ENCODE assay signal across 9 cellular contexts in genomic region chr20:49983123-49983847, GRCh38. TPM values are rescaled to one million over a fixed set of nuclear protein-coding genes. Genes with fewer than 3 reads are reported as not detected.
A peak's percentile ranks its signal among the peaks of the same experiment; 100 is the strongest.
DNase-seq lines count a peak whose midpoint lies in the region; ATAC-seq, FAIRE-seq and TF ChIP-seq lines count a peak whose summit lies in the region.
"Had no signal": no experiment of that assay in that cellular context is flagged by ENCODE, and none has a peak within 500 bp of the region (broad histone marks: within the 10 kb centered on the region; RNA-seq: fewer than 3 reads in every experiment).

No MANE protein-coding gene starts in this region.

- TF ChIP-seq CTCF in heart right ventricle (IDR thresholded peaks at IDR 0.05) (no peak), K562 (IDR thresholded peaks at IDR 0.05 in 2 of 3, conservative IDR thresholded peaks at IDR 0.05 in 1 of 3; ENCODE audit: insufficient read depth in 2 of 3, low read depth in 1 of 3, low read length in 3 of 3) (no peak)

- H3K9ac ChIP-seq in K562 (ENCODE audit: insufficient read depth in 1 of 2, low read depth in 2 of 2, low read length in 2 of 2) (peak overlapping the region; percentile 95 to 99), mesenchymal stem cell (ENCODE audit: low read length) (peak overlapping the region; percentile 87)

- peak overlapping the region; percentile 26 to 81 for H3K4ac ChIP-seq in mesenchymal stem cell (ENCODE audit: low read depth in 1 of 2, low read length in 2 of 2)

- no peak; the same call in 1 of the 2 replicates for TF ChIP-seq POLR2A in K562 (conservative IDR thresholded peaks at IDR 0.05)

- H4K20me1 ChIP-seq in K562 (replicated peaks; ENCODE audit: control insufficient read depth, insufficient read depth, low read length) = no peaks in the 10 kb centered on the region; the same call in 1 of the 2 replicates

- peaks cover 50% of the 10 kb centered on the region for H3K79me2 ChIP-seq in K562 (ENCODE audit: control insufficient read depth, insufficient read depth, low read length)

- no peak overlapping the region for H2AK5ac ChIP-seq in mesenchymal stem cell (ENCODE audit: low read length, severe bottlenecking)

- peak overlapping the region; percentile 98 for H3K4me2 ChIP-seq in K562 (ENCODE audit: insufficient read depth, low read length)
- peak overlapping the region; percentile 80 for H3K4me2 ChIP-seq in mesenchymal stem cell (ENCODE audit: low read length, poor library complexity, severe bottlenecking)

- CTCF ChIA-PET in K562 (lab: Yijun Ruan, JAX; ENCODE audit: low intra/inter-chr PET ratio) = interaction anchor here (0.7 to 8.4 kb wide), 4 partner anchors 68 to 705 kb away, joined by 3 to 100 read pairs (median 4); partner anchors contain the start of gene ZNFX1

- intact Hi-C loops in heart right ventricle (cut with DNase I) = loop anchor here in 6 of 10 donors (2.0 to 5.0 kb wide), 3 partner anchors 88 to 189 kb away; no protein-coding TSS in a partner anchor
- intact Hi-C loops in cardiac septum (cut with DNase I) = loop anchor here (5.0 kb wide), 1 partner anchor 189 kb away; no protein-coding TSS in a partner anchor
- intact Hi-C loops in K562 (cut with micrococcal nuclease) = loop anchor here (10.0 kb wide), 1 partner anchor 482 kb away; no protein-coding TSS in a partner anchor

- TF ChIP-seq EP300 in K562 (IDR thresholded peaks at IDR 0.05; ENCODE audit: low read length) = no peak

- H3K18ac ChIP-seq in mesenchymal stem cell (ENCODE audit: low read depth in 1 of 2, low read length in 2 of 2) = peak overlapping the region; percentile 82 to 94

- FAIRE-seq in K562 (lab: Jason Lieb, UNC) = no peak

- H3K14ac ChIP-seq in mesenchymal stem cell (ENCODE audit: low read length in 2 of 2) = peak overlapping the region in 1 of 2 experiments; percentile 95

- BruUV-seq in K562 (replicated peaks; lab: Mats Ljungman, UMichigan) = no TSS peak

- H3K27me3 ChIP-seq in heart right ventricle (peaks cover 0 to 10% (median 0%) of the 10 kb centered on the region in 7 donors), K562 (ENCODE audit: control insufficient read depth in 2 of 2, insufficient read depth in 2 of 2, low read length in 2 of 2) (no peaks in the 10 kb centered on the region), mesenchymal stem cell (ENCODE audit: control insufficient read depth in 1 of 2, insufficient read depth in 1 of 2, low read length in 2 of 2) (peaks cover 0 to 5% of the 10 kb centered on the region in 2 experiments)

- peak overlapping the region; percentile 52 for H2BK15ac ChIP-seq in mesenchymal stem cell (ENCODE audit: low read depth, poor library complexity, severe bottlenecking)

- no peak overlapping the region for H2BK120ac ChIP-seq in mesenchymal stem cell (ENCODE audit: low read depth, low read length)

- peak overlapping the region in 9 of 10 donors; percentile 66 to 88 (median 80) for H3K27ac ChIP-seq in heart right ventricle
- H3K27ac ChIP-seq in K562 (ENCODE audit: extremely low read depth, low read depth, low read length) = peak overlapping the region; percentile 86
- H3K27ac ChIP-seq in mesenchymal stem cell (ENCODE audit: low read length, poor library complexity, severe bottlenecking) = no peak overlapping the region
- no peak overlapping the region for H3K27ac ChIP-seq in urinary bladder (ENCODE audit: low read depth)
- H3K27ac ChIP-seq: neutrophil had no signal

- H3K9me3 ChIP-seq in heart right ventricle (no peaks in the 10 kb centered on the region), K562 (replicated peaks; ENCODE audit: control insufficient read depth, insufficient read depth, low read depth, low read length) (no peaks in the 10 kb centered on the region), mesenchymal stem cell (ENCODE audit: control insufficient read depth, low read length) (no peaks in the 10 kb centered on the region)
- H3K9me3 ChIP-seq: neutrophil had no signal

- H3K23ac ChIP-seq in mesenchymal stem cell (ENCODE audit: low read length in 2 of 2) = peak overlapping the region in 1 of 2 experiments; percentile 91

- H4K91ac ChIP-seq in mesenchymal stem cell (ENCODE audit: low read length) = peak overlapping the region; percentile 88

- peak overlapping the region in 1 of 2 experiments; percentile 21 for H2BK12ac ChIP-seq in mesenchymal stem cell (ENCODE audit: low read length in 2 of 2)

- WGBS in heart right ventricle, 2 donors = 24 to 27% methylated on average over 24 of the region's 24 CpGs
- WGBS in K562 (ENCODE audit: insufficient coverage, low coverage, missing lambda C conversion rate) = 9% methylated on average over 20 of the region's 24 CpGs
- WGBS in mesenchymal stem cell = 3% methylated on average over 21 of the region's 24 CpGs
- 16% methylated on average over 24 of the region's 24 CpGs for WGBS in urinary bladder

- H3K4me3 ChIP-seq in heart right ventricle (peak overlapping the region; percentile 36 to 75 (median 63)), K562 (peak overlapping the region; percentile 92), mesenchymal stem cell (ENCODE audit: insufficient read depth in 1 of 2, low read depth in 1 of 2, low read length in 2 of 2) (peak overlapping the region; percentile 69 to 85), urinary bladder (ENCODE audit: low read depth, low read length) (peak overlapping the region; percentile 49)

- TF ChIP-seq RAD21 in K562 (CRISPR knock-in tag; conservative IDR thresholded peaks at IDR 0.05 in 1 of 2, IDR thresholded peaks at IDR 0.05 in 1 of 2) = peak in 1 of 2 experiments; percentile 2; a peak in 2 of 4 replicates

- POLR2A ChIA-PET in K562 (lab: Yijun Ruan, JAX) = interaction anchor here (0.6 to 5.4 kb wide), 31 partner anchors 10 to 535 kb away, joined by 3 to 74 read pairs (median 4); partner anchors contain the start of genes CEBPB and RNF114

- peak overlapping the region; percentile 75 for H2AFZ ChIP-seq in K562 (ENCODE audit: low read depth, low read length)
- H2AFZ ChIP-seq in mesenchymal stem cell (ENCODE audit: low read depth, low read length) = no peak overlapping the region

- H4K8ac ChIP-seq in mesenchymal stem cell (ENCODE audit: low read length) = no peak overlapping the region

- DNase-seq in heart right ventricle (no peak), cardiac septum (ENCODE audit: low spot score) (no peak), K562 (ENCODE audit: extremely low read depth in 1 of 4, low spot score in 3 of 4) (peak in 2 of 4 experiments; percentile 70 to 73), mesenchymal stem cell (no peak)
- DNase-seq in stimulated activated CD8-positive, alpha-beta memory T cell treated with anti-CD3 and anti-CD28 coated beads, Interleukin-4, amount 100 ng/mL, for 48 hours = no peak

- H3K9me1 ChIP-seq in K562 (ENCODE audit: control insufficient read depth, insufficient read depth, low read length) = peaks cover 8% of the 10 kb centered on the region

- H3K4me1 ChIP-seq in heart right ventricle (peaks cover 18 to 74% (median 63%) of the 10 kb centered on the region in 9 donors), K562 (replicated peaks in 1 of 2; ENCODE audit: control insufficient read depth in 2 of 2, insufficient read depth in 2 of 2, low read length in 2 of 2) (peaks cover 70% of the 10 kb centered on the region in 2 experiments), mesenchymal stem cell (ENCODE audit: control insufficient read depth, insufficient read depth, low read depth, low read length) (peaks cover 53% of the 10 kb centered on the region), urinary bladder (ENCODE audit: insufficient read depth) (no peaks in the 10 kb centered on the region)

- H3K36me3 ChIP-seq in heart right ventricle = peaks cover 0 to 40% (median 0%) of the 10 kb centered on the region in 9 donors
- peaks cover 47% of the 10 kb centered on the region; the same call in 2 of the 3 replicates for H3K36me3 ChIP-seq in K562 (ENCODE audit: control insufficient read depth, insufficient read depth, low read length)
- H3K36me3 ChIP-seq in mesenchymal stem cell (ENCODE audit: control insufficient read depth in 1 of 2, insufficient read depth in 2 of 2, low read depth in 1 of 2, low read length in 2 of 2) = peaks cover 0 to 19% of the 10 kb centered on the region in 2 experiments
- H3K36me3 ChIP-seq in urinary bladder (ENCODE audit: insufficient read depth) = no peaks in the 10 kb centered on the region
- H3K36me3 ChIP-seq: neutrophil had no signal

- no peak overlapping the region for H2BK5ac ChIP-seq in mesenchymal stem cell (ENCODE audit: low read depth, low read length, poor library complexity, severe bottlenecking)

- H3K79me1 ChIP-seq in mesenchymal stem cell (replicated peaks; ENCODE audit: low read length, poor library complexity, severe bottlenecking) = peaks cover 13% of the 10 kb centered on the region

- ATAC-seq in heart right ventricle (peak in 4 of 8 donors; percentile 3 to 15 (median 10)), K562 (no peak; the same call in 2 of the 3 replicates), HG02642 (IDR thresholded peaks at IDR 0.05; ENCODE audit: poor library complexity, unreplicated experiment) (no peak), GM18520 (IDR thresholded peaks at IDR 0.05; ENCODE audit: unreplicated experiment) (no peak)

- in situ Hi-C loops in K562 (cut with MboI) = loop anchor here (5.0 kb wide), 2 partner anchors 89 to 184 kb away; no protein-coding TSS in a partner anchor

RNA-seq across cellular contexts. Expression of gene SNAI1, which starts 0.5 kb away (rescaled TPM):
- total RNA-seq in heart right ventricle = 1 to 10 TPM in 8 of 10 donors, under 1 TPM in 2; 0.59 to 7.6 (median 2.8) TPM
- 1 to 10 TPM; 1.8 to 3.2 TPM for polyA plus RNA-seq in heart right ventricle
- total RNA-seq in cardiac septum = 4.3 TPM
- 4.4 and 12.8 TPM in 2 replicates for total RNA-seq in K562 (2011; cell fraction: chromatin; rRNA removed; ENCODE audit: low replicate concordance)
- total RNA-seq in K562 (2011; cell fraction: nucleolus; rRNA removed) = 12.4 and 15.3 TPM in 2 replicates
- total RNA-seq in K562 (2011; cell fraction: nucleoplasm; rRNA removed) = 9.8 and 10.2 TPM in 2 replicates
- 1.7 and 7.3 TPM in 2 replicates for total RNA-seq in K562 (2014; rRNA removed)
- total RNA-seq in K562 (2014; rRNA removed; fragmentation: Illumina TruSeq; extraction: Trizol) = 1.1 and 2.0 TPM in 2 replicates
- total RNA-seq in K562 (2015; rRNA removed; fragmentation: Illumina TruSeq; extraction: Trizol) = 2.4 TPM in 2 replicates
- 10.7 and 13.4 TPM in 2 replicates for total RNA-seq in K562 (2021)
- 1.6 and 7.1 TPM in 2 replicates for polyA plus RNA-seq in K562 (2011; rRNA removed)
- 2.3 and 3.2 TPM in 2 replicates for polyA plus RNA-seq in K562 (2011; cell fraction: cytosol; rRNA removed)
- polyA plus RNA-seq in K562 (2011; cell fraction: nucleus; rRNA removed) = 10.9 and 15.0 TPM in 2 replicates
- polyA plus RNA-seq in K562 (2012) = 9.7 and 21.7 TPM in 2 replicates
- polyA plus RNA-seq in K562 (2014; fragmentation: Illumina TruSeq; extraction: Trizol) = 11.6 and 12.3 TPM in 2 replicates
- polyA plus RNA-seq in K562 (2014; fragmentation: Nextera tagmentation; extraction: Ambion mirVana) = under 1 TPM; 0.32 to 0.80 TPM
- 3.1 and 6.4 TPM in 2 replicates for polyA plus RNA-seq in K562 (2014; rRNA removed)
- 1.2 and 1.4 TPM in 2 replicates for polyA minus RNA-seq in K562 (2011; rRNA and poly(A)+ RNA removed)
- 3.7 and 4.9 TPM in 2 replicates for polyA minus RNA-seq in K562 (2011; cell fraction: cytosol; rRNA and poly(A)+ RNA removed)
- 6.7 and 14.1 TPM in 2 replicates for polyA minus RNA-seq in K562 (2011; cell fraction: nucleus; rRNA and poly(A)+ RNA removed)
- 36.2 TPM for polyA plus RNA-seq in mesenchymal stem cell (2013, experiment 1 of 2)
- 36.0 TPM for polyA plus RNA-seq in mesenchymal stem cell (2013, experiment 2 of 2)
- 0.69 TPM for total RNA-seq in urinary bladder
- 20.9 TPM for polyA plus RNA-seq in urinary bladder

RNA-seq across cellular contexts. Expression of gene RNF114, which starts 47.1 kb away (rescaled TPM):
- total RNA-seq in heart right ventricle (10 to 100 TPM; 41.5 to 60.3 (median 52.1) TPM), cardiac septum (45.8 TPM), K562 (2014; rRNA removed) (53.5 and 82.2 TPM in 2 replicates), K562 (2014; rRNA removed; fragmentation: Illumina TruSeq; extraction: Trizol) (62.6 and 66.5 TPM in 2 replicates), K562 (2015; rRNA removed; fragmentation: Illumina TruSeq; extraction: Trizol) (54.5 and 57.2 TPM in 2 replicates), K562 (2021) (89.1 and 90.3 TPM in 2 replicates), urinary bladder (48.2 TPM)
- polyA plus RNA-seq in heart right ventricle (10 to 100 TPM; 45.0 to 49.5 TPM), K562 (2011; rRNA removed) (102 and 111 TPM in 2 replicates), K562 (2014; fragmentation: Illumina TruSeq; extraction: Trizol) (75.8 and 81.2 TPM in 2 replicates), K562 (2014; fragmentation: Nextera tagmentation; extraction: Ambion mirVana) (10 to 100 TPM; 38.6 to 64.5 TPM), K562 (2014; rRNA removed) (55.9 and 76.9 TPM in 2 replicates), urinary bladder (52.2 TPM)
- 128 TPM in 2 replicates for total RNA-seq in K562 (2011; cell fraction: chromatin; rRNA removed; ENCODE audit: low replicate concordance)
- total RNA-seq in K562 (2011; cell fraction: nucleolus; rRNA removed) = 83.2 and 92.9 TPM in 2 replicates
- 138 and 187 TPM in 2 replicates for total RNA-seq in K562 (2011; cell fraction: nucleoplasm; rRNA removed)
- polyA plus RNA-seq in K562 (2011; cell fraction: cytosol; rRNA removed) = 130 and 133 TPM in 2 replicates
- 116 and 131 TPM in 2 replicates for polyA plus RNA-seq in K562 (2011; cell fraction: nucleus; rRNA removed)
- 78.1 and 81.2 TPM in 2 replicates for polyA plus RNA-seq in K562 (2012)
- polyA minus RNA-seq in K562 (2011; rRNA and poly(A)+ RNA removed) = 63.1 and 64.7 TPM in 2 replicates
- 44.9 and 69.4 TPM in 2 replicates for polyA minus RNA-seq in K562 (2011; cell fraction: cytosol; rRNA and poly(A)+ RNA removed)
- polyA minus RNA-seq in K562 (2011; cell fraction: nucleus; rRNA and poly(A)+ RNA removed) = 42.4 and 53.6 TPM in 2 replicates
- polyA plus RNA-seq in mesenchymal stem cell (2013, experiment 1 of 2) = 37.3 TPM
- 35.5 TPM for polyA plus RNA-seq in mesenchymal stem cell (2013, experiment 2 of 2)

Comparison
In these comparisons a context has a peak if more than half of its experiments do, and no peak if none do; other contexts are left out.
1. H3K27ac ChIP-seq: peak in heart right ventricle (9 of 10) and K562 (single experiment); none in mesenchymal stem cell (single experiment) and urinary bladder (single experiment).
2. Peak in every context shown above with its lines, with median percentiles within 50 percentile points of each other: H3K4me3 ChIP-seq.